8 cellular contexts compared by ENCODE assay signal in the genomic region with DNA sequence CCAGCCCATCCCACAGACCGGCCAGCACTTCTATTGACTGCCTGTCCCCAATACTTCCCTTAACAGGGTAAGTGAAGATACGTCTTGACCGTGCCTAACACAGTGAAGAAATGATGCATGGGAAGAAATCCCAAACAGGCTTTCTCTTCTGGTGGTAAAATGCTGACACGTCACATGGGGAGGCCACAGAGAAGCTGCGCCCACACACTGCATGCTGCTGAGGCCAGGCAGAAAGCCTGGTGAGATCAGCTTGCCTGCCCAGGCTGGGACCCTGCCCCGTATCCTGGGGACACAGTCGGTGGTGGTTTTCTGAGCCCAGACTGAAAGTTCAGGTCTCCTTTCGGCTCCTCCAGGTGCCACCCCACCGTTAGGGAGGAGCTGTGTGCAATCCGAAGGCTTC.
"Had no signal": no experiment of that assay in that cellular context is flagged by ENCODE, and none has a peak within 500 bp of the region (broad histone marks: within the 10 kb centered on the region; RNA-seq: fewer than 3 reads in every experiment).

No MANE protein-coding gene starts in this region.

- ATAC-seq: GM12878 had no signal

- FAIRE-seq: G401.6, GM12878, GM12891, GM12892, GM18507, GM19239 had no signal

- H3K4me3 ChIP-seq: GM12878 had no signal

- DNase-seq: GDM1, GF-D8 had no signal
